ENCODE assay signal across 2 cellular contexts in the genomic region with DNA sequence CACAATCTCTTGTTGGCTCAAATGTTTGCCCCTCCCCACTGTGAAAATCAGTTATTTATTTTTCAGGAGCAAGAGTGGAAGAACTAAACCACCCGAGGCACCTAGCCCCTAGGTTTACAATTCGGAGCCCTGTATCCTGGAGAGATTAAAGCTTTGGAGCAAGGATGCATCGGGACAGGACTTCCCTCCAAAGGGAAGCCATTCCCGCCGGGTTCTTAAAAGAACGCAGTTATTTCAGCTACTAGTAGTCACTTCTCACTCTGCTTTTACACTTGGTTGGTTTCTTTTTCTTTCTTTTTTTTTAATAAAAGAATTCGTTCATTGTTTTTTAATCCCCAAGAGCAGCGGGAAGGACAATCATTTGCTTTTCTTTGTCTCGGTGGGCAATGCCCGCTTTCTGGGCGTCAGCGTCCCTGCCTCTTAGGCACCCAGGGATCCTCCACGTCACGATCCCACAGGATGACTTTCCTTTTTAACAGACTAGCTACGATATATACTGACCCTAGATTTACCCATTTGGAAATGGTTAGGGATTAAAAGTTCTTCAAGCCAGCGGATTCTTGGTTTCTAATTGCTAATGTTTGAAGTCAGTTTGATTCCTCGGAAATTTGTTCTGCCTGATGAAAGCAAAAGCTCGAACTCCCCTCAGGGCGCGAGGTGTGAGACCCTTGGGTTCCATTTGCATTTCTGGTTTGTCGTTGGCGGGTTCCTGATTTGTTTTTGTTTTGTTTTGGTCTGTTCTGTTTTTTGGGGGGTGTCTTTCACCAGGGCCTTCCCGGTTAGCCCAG.
TF ChIP-seq lines count a peak whose summit lies in the region.

No MANE protein-coding gene starts in this region.

TF ChIP-seq in SK-N-SH, 30 proteins besides CTCF, POLR2A, EP300 and RAD21 (continued from another document):
- TF ChIP-seq, protein P1, sequence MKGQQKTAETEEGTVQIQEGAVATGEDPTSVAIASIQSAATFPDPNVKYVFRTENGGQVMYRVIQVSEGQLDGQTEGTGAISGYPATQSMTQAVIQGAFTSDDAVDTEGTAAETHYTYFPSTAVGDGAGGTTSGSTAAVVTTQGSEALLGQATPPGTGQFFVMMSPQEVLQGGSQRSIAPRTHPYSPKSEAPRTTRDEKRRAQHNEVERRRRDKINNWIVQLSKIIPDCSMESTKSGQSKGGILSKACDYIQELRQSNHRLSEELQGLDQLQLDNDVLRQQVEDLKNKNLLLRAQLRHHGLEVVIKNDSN (IDR thresholded peaks at IDR 0.05; ENCODE audit: borderline replicate concordance, low read depth), result no peak
- TF ChIP-seq, protein P2, sequence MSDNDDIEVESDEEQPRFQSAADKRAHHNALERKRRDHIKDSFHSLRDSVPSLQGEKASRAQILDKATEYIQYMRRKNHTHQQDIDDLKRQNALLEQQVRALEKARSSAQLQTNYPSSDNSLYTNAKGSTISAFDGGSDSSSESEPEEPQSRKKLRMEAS (IDR thresholded peaks at IDR 0.05; ENCODE audit: low read depth), result no peak
- TF ChIP-seq, protein P3, sequence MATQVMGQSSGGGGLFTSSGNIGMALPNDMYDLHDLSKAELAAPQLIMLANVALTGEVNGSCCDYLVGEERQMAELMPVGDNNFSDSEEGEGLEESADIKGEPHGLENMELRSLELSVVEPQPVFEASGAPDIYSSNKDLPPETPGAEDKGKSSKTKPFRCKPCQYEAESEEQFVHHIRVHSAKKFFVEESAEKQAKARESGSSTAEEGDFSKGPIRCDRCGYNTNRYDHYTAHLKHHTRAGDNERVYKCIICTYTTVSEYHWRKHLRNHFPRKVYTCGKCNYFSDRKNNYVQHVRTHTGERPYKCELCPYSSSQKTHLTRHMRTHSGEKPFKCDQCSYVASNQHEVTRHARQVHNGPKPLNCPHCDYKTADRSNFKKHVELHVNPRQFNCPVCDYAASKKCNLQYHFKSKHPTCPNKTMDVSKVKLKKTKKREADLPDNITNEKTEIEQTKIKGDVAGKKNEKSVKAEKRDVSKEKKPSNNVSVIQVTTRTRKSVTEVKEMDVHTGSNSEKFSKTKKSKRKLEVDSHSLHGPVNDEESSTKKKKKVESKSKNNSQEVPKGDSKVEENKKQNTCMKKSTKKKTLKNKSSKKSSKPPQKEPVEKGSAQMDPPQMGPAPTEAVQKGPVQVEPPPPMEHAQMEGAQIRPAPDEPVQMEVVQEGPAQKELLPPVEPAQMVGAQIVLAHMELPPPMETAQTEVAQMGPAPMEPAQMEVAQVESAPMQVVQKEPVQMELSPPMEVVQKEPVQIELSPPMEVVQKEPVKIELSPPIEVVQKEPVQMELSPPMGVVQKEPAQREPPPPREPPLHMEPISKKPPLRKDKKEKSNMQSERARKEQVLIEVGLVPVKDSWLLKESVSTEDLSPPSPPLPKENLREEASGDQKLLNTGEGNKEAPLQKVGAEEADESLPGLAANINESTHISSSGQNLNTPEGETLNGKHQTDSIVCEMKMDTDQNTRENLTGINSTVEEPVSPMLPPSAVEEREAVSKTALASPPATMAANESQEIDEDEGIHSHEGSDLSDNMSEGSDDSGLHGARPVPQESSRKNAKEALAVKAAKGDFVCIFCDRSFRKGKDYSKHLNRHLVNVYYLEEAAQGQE (IDR thresholded peaks at IDR 0.05; ENCODE audit: low read depth, low read length), result no peak
- TF ChIP-seq RFX5 (IDR thresholded peaks at IDR 0.05; ENCODE audit: low read length) (no peak), TAF1 (IDR thresholded peaks at IDR 0.05; ENCODE audit: borderline replicate concordance, low read depth, low read length) (no peak), GABPA (IDR thresholded peaks at IDR 0.05; ENCODE audit: low read depth) (no peak), EZH2phosphoT487 (IDR thresholded peaks at IDR 0.05; ENCODE audit: borderline replicate concordance, low read depth) (no peak), MXI1 (IDR thresholded peaks at IDR 0.05; ENCODE audit: low read depth, low read length) (no peak), POLR2AphosphoS5 (IDR thresholded peaks at IDR 0.05; ENCODE audit: low read depth, low read length) (no peak)

TF ChIP-seq in SK-N-SH treated with all-trans-retinoic acid at 6 μM for 48 hours, 23 proteins besides CTCF, POLR2A, EP300 and RAD21 (continued from another document):
- TF ChIP-seq, protein P4, sequence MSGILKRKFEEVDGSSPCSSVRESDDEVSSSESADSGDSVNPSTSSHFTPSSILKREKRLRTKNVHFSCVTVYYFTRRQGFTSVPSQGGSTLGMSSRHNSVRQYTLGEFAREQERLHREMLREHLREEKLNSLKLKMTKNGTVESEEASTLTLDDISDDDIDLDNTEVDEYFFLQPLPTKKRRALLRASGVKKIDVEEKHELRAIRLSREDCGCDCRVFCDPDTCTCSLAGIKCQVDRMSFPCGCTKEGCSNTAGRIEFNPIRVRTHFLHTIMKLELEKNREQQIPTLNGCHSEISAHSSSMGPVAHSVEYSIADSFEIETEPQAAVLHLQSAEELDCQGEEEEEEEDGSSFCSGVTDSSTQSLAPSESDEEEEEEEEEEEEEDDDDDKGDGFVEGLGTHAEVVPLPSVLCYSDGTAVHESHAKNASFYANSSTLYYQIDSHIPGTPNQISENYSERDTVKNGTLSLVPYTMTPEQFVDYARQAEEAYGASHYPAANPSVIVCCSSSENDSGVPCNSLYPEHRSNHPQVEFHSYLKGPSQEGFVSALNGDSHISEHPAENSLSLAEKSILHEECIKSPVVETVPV (CRISPR knock-in tag; IDR thresholded peaks at IDR 0.05), result no peak
- TF ChIP-seq ISL1 (CRISPR knock-in tag; IDR thresholded peaks at IDR 0.05) (no peak), RARB (CRISPR knock-in tag; IDR thresholded peaks at IDR 0.05) (no peak), ZFP3 (CRISPR knock-in tag; IDR thresholded peaks at IDR 0.05) (no peak)
- TF ChIP-seq, protein P5, sequence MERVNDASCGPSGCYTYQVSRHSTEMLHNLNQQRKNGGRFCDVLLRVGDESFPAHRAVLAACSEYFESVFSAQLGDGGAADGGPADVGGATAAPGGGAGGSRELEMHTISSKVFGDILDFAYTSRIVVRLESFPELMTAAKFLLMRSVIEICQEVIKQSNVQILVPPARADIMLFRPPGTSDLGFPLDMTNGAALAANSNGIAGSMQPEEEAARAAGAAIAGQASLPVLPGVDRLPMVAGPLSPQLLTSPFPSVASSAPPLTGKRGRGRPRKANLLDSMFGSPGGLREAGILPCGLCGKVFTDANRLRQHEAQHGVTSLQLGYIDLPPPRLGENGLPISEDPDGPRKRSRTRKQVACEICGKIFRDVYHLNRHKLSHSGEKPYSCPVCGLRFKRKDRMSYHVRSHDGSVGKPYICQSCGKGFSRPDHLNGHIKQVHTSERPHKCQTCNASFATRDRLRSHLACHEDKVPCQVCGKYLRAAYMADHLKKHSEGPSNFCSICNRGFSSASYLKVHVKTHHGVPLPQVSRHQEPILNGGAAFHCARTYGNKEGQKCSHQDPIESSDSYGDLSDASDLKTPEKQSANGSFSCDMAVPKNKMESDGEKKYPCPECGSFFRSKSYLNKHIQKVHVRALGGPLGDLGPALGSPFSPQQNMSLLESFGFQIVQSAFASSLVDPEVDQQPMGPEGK (CRISPR knock-in tag; IDR thresholded peaks at IDR 0.05; ENCODE audit: borderline replicate concordance), result no peak
